ENCODE assay signal across 23 cellular contexts in the genomic region with DNA sequence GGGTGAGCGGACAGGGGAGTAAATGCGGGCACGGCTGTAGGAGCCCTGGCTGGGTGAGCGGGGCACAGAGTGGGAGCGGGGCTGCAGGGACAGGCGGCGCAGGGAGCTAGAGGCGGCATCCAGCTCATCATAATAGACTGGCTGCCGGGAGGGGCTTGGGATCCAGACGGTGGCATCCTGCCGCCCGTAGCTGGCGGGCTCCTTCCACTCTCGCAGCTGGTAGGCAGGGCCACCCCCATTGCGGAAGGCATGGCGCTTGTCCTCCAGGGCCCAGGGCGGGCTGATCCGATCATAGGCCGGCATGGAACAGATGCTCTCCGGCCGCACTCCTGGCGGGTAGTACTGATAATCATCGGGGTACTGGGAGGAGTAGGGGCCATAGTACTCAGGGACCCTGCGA. TPM values are rescaled to one million over a fixed set of nuclear protein-coding genes. Genes with fewer than 3 reads are reported as not detected.
"Had no signal": no experiment of that assay in that cellular context is flagged by ENCODE, and none has a peak within 500 bp of the region (broad histone marks: within the 10 kb centered on the region; RNA-seq: fewer than 3 reads in every experiment).

No MANE protein-coding gene starts in this region.

- ATAC-seq: activated CD4-positive, alpha-beta T cell treated with anti-CD3 and anti-CD28 coated beads for 36 hours; T-cell had no signal

- H3K4me1 Mint-ChIP-seq: activated CD4-positive, alpha-beta memory T cell treated with anti-CD3 and anti-CD28 coated beads, Interleukin-2, amount 10 ng/mL, durations not matched to agents 7 days and 5 days; activated CD4-positive, alpha-beta T cell treated with anti-CD3 and anti-CD28 coated beads for 36 hours; activated naive CD8-positive, alpha-beta T cell treated with anti-CD3 and anti-CD28 coated beads, Interleukin-2, amount 10 ng/mL, durations not matched to agents 7 days and 5 days; T-cell had no signal

- DNase-seq: activated CD4-positive, alpha-beta memory T cell treated with anti-CD3 and anti-CD28 coated beads, Interleukin-2, amount 10 ng/mL, durations not matched to agents 7 days and 5 days; activated CD4-positive, alpha-beta T cell treated with anti-CD3 and anti-CD28 coated beads for 36 hours; activated CD4-positive, alpha-beta T cell treated with anti-CD3 and anti-CD28 coated beads, Interleukin-2, amount 50 U/mL, for 1 hour; activated gamma-delta T cell treated with Interleukin-2 at 50 U/mL for 16 hours; activated naive CD4-positive, alpha-beta T cell treated with anti-CD3 and anti-CD28 coated beads, Interleukin-2, amount 50 U/mL, for 16 hours; activated naive CD8-positive, alpha-beta T cell treated with anti-CD3 and anti-CD28 coated beads, Interleukin-2, amount 10 ng/mL, durations not matched to agents 7 days and 5 days; activated T-cell treated with anti-CD3 and anti-CD28 coated beads for 4 hours; activated T-cell treated with anti-CD3 and anti-CD28 coated beads, Interleukin-2, amount 50 U/mL, for 48 hours; adrenal gland; MM.1S; NCI-H1105 treated with DMSO at 0.1 percent for 48 hours; NCI-H1436 treated with DMSO at 0.1 percent for 48 hours; NCI-H187; NCI-H2081; NCI-H446; Peyer's patch; SHP77 treated with DMSO at 0.1 percent for 48 hours; T-cell; WERI-Rb-1 had no signal

- H3K36me3 ChIP-seq: adrenal gland had no signal

- H3K36me3 Mint-ChIP-seq: activated naive CD8-positive, alpha-beta T cell treated with anti-CD3 and anti-CD28 coated beads, Interleukin-2, amount 10 ng/mL, durations not matched to agents 7 days and 5 days; T-cell had no signal

- H3K9me3 ChIP-seq: adrenal gland, Peyer's patch had no signal

- H3K4me1 ChIP-seq: adrenal gland, Peyer's patch had no signal

- H3K4me3 ChIP-seq: adrenal gland, Peyer's patch had no signal

- H3K9me3 Mint-ChIP-seq: activated CD4-positive, alpha-beta memory T cell treated with anti-CD3 and anti-CD28 coated beads, Interleukin-2, amount 10 ng/mL, durations not matched to agents 7 days and 5 days; activated naive CD8-positive, alpha-beta T cell treated with anti-CD3 and anti-CD28 coated beads, Interleukin-2, amount 10 ng/mL, durations not matched to agents 7 days and 5 days; activated T-helper 2 cell treated with anti-CD3 and anti-CD28 coated beads, Interferon-gamma antibody, Interleukin-2, Interleukin-4, amounts not matched to agents 10 μg/mL and 5 μg/mL and 100 μg/mL, durations not matched to agents 14 hours and 24 hours and 36 hours; T-cell had no signal

- H3K4me3 Mint-ChIP-seq: activated CD4-positive, alpha-beta memory T cell treated with anti-CD3 and anti-CD28 coated beads, Interleukin-2, amount 10 ng/mL, durations not matched to agents 7 days and 5 days; activated CD4-positive, alpha-beta T cell treated with anti-CD3 and anti-CD28 coated beads for 36 hours; activated naive CD8-positive, alpha-beta T cell treated with anti-CD3 and anti-CD28 coated beads, Interleukin-2, amount 10 ng/mL, durations not matched to agents 7 days and 5 days; T-cell had no signal

- H3K27ac Mint-ChIP-seq: activated CD4-positive, alpha-beta memory T cell treated with anti-CD3 and anti-CD28 coated beads, Interleukin-2, amount 10 ng/mL, durations not matched to agents 7 days and 5 days; activated CD4-positive, alpha-beta T cell treated with anti-CD3 and anti-CD28 coated beads for 36 hours; activated naive CD8-positive, alpha-beta T cell treated with anti-CD3 and anti-CD28 coated beads, Interleukin-2, amount 10 ng/mL, durations not matched to agents 7 days and 5 days; activated T-helper 2 cell treated with anti-CD3 and anti-CD28 coated beads, Interferon-gamma antibody, Interleukin-2, Interleukin-4, amounts not matched to agents 10 μg/mL and 5 μg/mL and 100 μg/mL, durations not matched to agents 14 hours and 24 hours and 36 hours; T-cell had no signal

- H3K27ac ChIP-seq: adrenal gland, Peyer's patch, WERI-Rb-1 had no signal

- H3K27me3 ChIP-seq: adrenal gland, Peyer's patch had no signal

- H3K27me3 Mint-ChIP-seq: activated CD4-positive, alpha-beta T cell treated with anti-CD3 and anti-CD28 coated beads for 36 hours; T-cell had no signal

RNA-seq across cellular contexts. Expression of gene GOLT1A, which starts 43.7 kb away (rescaled TPM):
- total RNA-seq: activated CD4-positive, alpha-beta memory T cell treated with anti-CD3 and anti-CD28 coated beads, Interleukin-2, amount 10 ng/mL, durations not matched to agents 7 days and 5 days; activated CD8-positive, alpha-beta memory T cell treated with anti-CD3 and anti-CD28 coated beads for 36 hours; activated naive CD8-positive, alpha-beta T cell treated with anti-CD3 and anti-CD28 coated beads, Interleukin-2, amount 10 ng/mL, durations not matched to agents 7 days and 5 days; SK-MEL-5; T-helper 2 cell treated with Interferon-gamma antibody and Interleukin-4, amounts not matched to agents 100 ng/mL and 5 ng/mL, for 36 hours had no signal
